20 cellular contexts compared by ENCODE assay signal in the genomic region with DNA sequence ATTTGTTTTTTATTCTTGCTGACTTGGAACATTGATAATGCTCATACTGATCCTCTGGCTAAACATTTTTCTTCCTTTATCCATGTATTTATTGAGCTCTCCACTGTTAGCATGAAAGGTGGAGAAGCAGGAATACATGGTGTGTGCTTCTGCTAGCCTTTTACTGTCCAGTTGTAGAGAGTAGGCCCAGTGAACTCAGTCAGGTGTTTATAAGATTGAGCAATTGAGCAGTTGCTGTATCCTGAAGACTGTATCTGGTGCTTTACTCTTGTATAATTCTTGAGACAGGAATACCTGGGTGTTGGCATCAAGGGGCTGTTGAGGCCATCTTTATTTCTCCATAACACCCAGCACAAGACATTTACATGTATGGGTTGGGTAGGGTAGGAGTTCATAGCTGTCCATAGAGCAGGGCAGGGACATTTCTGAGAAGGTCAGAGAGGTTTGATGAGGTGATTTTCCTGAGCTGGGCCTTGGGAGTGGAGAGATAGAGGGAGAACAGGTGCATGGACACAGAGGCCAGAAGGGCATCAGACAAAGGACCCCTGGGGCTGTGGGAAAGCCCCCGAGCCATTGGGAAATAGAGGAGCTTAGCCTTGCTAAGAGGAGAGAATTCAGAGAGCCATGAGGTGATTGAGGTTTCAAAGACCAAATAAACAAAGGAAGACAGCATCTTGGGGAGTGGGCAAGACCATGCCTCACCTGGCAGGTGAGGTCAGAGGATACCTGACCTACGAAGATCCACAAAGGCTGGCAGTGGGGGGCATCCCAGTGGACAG.
DNase-seq lines count a peak whose midpoint lies in the region; ATAC-seq and TF ChIP-seq lines count a peak whose summit lies in the region.
"Had no signal": no experiment of that assay in that cellular context is flagged by ENCODE, and none has a peak within 500 bp of the region (broad histone marks: within the 10 kb centered on the region; RNA-seq: fewer than 3 reads in every experiment).

No MANE protein-coding gene starts in this region.

- H3K27ac ChIP-seq in CD8-positive, alpha-beta memory T cell (ENCODE audit: low read depth, low read length), result peak overlapping the region; percentile 34
- H3K27ac ChIP-seq in VCaP, result peak overlapping the region; percentile 83
- H3K27ac ChIP-seq in aorta (ENCODE audit: low read depth in 1 of 2, low read length in 2 of 2), result no peak overlapping the region
- H3K27ac ChIP-seq in substantia nigra (ENCODE audit: low read depth, low read length, poor library complexity, severe bottlenecking), result no peak overlapping the region

- H3K4me3 Mint-ChIP-seq in CD8-positive, alpha-beta memory T cell, result no peak overlapping the region
- no peak overlapping the region for H3K4me3 Mint-ChIP-seq in progenitor cell of endocrine pancreas (ENCODE audit: low read depth)
- H3K4me3 Mint-ChIP-seq: activated CD8-positive, alpha-beta memory T cell treated with anti-CD3 and anti-CD28 coated beads, Interleukin-2, amount 10 ng/mL, durations not matched to agents 7 days and 5 days had no signal

- H3K36me3 Mint-ChIP-seq in CD8-positive, alpha-beta memory T cell, result no peaks in the 10 kb centered on the region
- H3K36me3 Mint-ChIP-seq in progenitor cell of endocrine pancreas (ENCODE audit: insufficient read depth), result peaks cover 2% of the 10 kb centered on the region
- H3K36me3 Mint-ChIP-seq: activated CD8-positive, alpha-beta memory T cell treated with anti-CD3 and anti-CD28 coated beads, Interleukin-2, amount 10 ng/mL, durations not matched to agents 7 days and 5 days had no signal

- no peaks in the 10 kb centered on the region for H3K36me3 ChIP-seq in CD8-positive, alpha-beta memory T cell (ENCODE audit: insufficient read depth, low read length)
- H3K36me3 ChIP-seq in iPS-15b (ENCODE audit: control insufficient read depth, insufficient read depth, low read length) (no peaks in the 10 kb centered on the region), aorta (ENCODE audit: control insufficient read depth in 1 of 2, insufficient read depth in 2 of 2, low read length in 1 of 2) (no peaks in the 10 kb centered on the region)
- H3K36me3 ChIP-seq: uterus had no signal

- ATAC-seq in HG03039 (IDR thresholded peaks at IDR 0.05; ENCODE audit: unreplicated experiment) (no peak), aorta (ENCODE audit: low FRiP score) (no peak)
- ATAC-seq: activated CD8-positive, alpha-beta memory T cell treated with anti-CD3 and anti-CD28 coated beads, Interleukin-2, amount 10 ng/mL, durations not matched to agents 7 days and 5 days; GM12878; naive thymus-derived CD8-positive, alpha-beta T cell had no signal

- no peaks in the 10 kb centered on the region for H3K9me3 Mint-ChIP-seq in CD8-positive, alpha-beta memory T cell
- H3K9me3 Mint-ChIP-seq in progenitor cell of endocrine pancreas (ENCODE audit: low read depth), result peaks cover 3% of the 10 kb centered on the region

- WGBS in aorta, 2 donors, result 97 to 98% methylated on average over 2 of the region's 2 CpGs

- no peak overlapping the region for H3K27ac Mint-ChIP-seq in CD8-positive, alpha-beta memory T cell
- H3K27ac Mint-ChIP-seq in progenitor cell of endocrine pancreas, result peak overlapping the region; percentile 98
- H3K27ac Mint-ChIP-seq: activated CD8-positive, alpha-beta memory T cell treated with anti-CD3 and anti-CD28 coated beads, Interleukin-2, amount 10 ng/mL, durations not matched to agents 7 days and 5 days had no signal

- POLR2A ChIA-PET in CD8-positive, alpha-beta memory T cell (lab: Charles Lee), result no interaction called here

- TF ChIP-seq CTCF in VCaP (conservative IDR thresholded peaks at IDR 0.05) (no peak), progenitor cell of endocrine pancreas (IDR thresholded peaks at IDR 0.05; ENCODE audit: unreplicated experiment) (no peak)

- intact Hi-C loops in aorta (cut with DNase I), result loop anchor here in 1 of 2 donors (5.0 kb wide), 1 partner anchor 58 kb away; no protein-coding TSS in a partner anchor

- DNase-seq in CD8-positive, alpha-beta memory T cell, result no peak
- DNase-seq in progenitor cell of endocrine pancreas (ENCODE audit: low spot score, unreplicated experiment) (no peak), HuH-7.5 (ENCODE audit: low spot score) (no peak), aorta (no peak), substantia nigra (lab: John Stamatoyannopoulos, UW) (no peak)
- DNase-seq: activated CD4-positive, alpha-beta T cell treated with anti-CD3 and anti-CD28 coated beads for 1 hour; activated CD8-positive, alpha-beta memory T cell treated with anti-CD3 and anti-CD28 coated beads, Interleukin-2, amount 10 ng/mL, durations not matched to agents 7 days and 5 days; cortex of kidney; GDM1; naive thymus-derived CD8-positive, alpha-beta T cell; NCI-H2081 treated with DMSO at 0.1 percent for 48 hours; PC-9; stimulated activated CD4-positive, alpha-beta T cell treated with anti-CD3 and anti-CD28 coated beads, Interleukin-15, amount 100 ng/mL, for 24 hours; stimulated activated naive CD4-positive, alpha-beta T cell; uterus had no signal

- H3K4me1 Mint-ChIP-seq in CD8-positive, alpha-beta memory T cell, result peaks cover 10 to 15% (median 12%) of the 10 kb centered on the region in 3 donors
- H3K4me1 Mint-ChIP-seq in progenitor cell of endocrine pancreas (ENCODE audit: low read depth), result peaks cover 69% of the 10 kb centered on the region

- CTCF ChIA-PET in CD8-positive, alpha-beta memory T cell (lab: Charles Lee), result no interaction called here

- no peaks in the 10 kb centered on the region for H3K4me1 ChIP-seq in CD8-positive, alpha-beta memory T cell (ENCODE audit: insufficient read depth, low read length)
- H3K4me1 ChIP-seq in iPS-15b (ENCODE audit: control insufficient read depth, insufficient read depth, low read length) (peaks cover 52% of the 10 kb centered on the region), aorta (ENCODE audit: control insufficient read depth in 1 of 2, insufficient read depth in 2 of 2, low read length in 2 of 2) (no peaks in the 10 kb centered on the region)
- H3K4me1 ChIP-seq: uterus had no signal

- no peaks in the 10 kb centered on the region for H3K9me3 ChIP-seq in CD8-positive, alpha-beta memory T cell (ENCODE audit: low read length)
- H3K9me3 ChIP-seq in iPS-15b (ENCODE audit: control insufficient read depth, insufficient read depth, low read length), result no peaks in the 10 kb centered on the region
- no peaks in the 10 kb centered on the region for H3K9me3 ChIP-seq in aorta (ENCODE audit: control insufficient read depth, low read length)
- H3K9me3 ChIP-seq: uterus had no signal

- peaks cover 45 to 83% of the 10 kb centered on the region in 2 donors for H3K27me3 Mint-ChIP-seq in CD8-positive, alpha-beta memory T cell
- no peaks in the 10 kb centered on the region for H3K27me3 Mint-ChIP-seq in progenitor cell of endocrine pancreas

- H3K4me3 ChIP-seq in CD8-positive, alpha-beta memory T cell (ENCODE audit: low read length), result no peak overlapping the region
- H3K4me3 ChIP-seq in iPS-15b (ENCODE audit: low read depth, low read length), result peak overlapping the region; percentile 23
- no peak overlapping the region for H3K4me3 ChIP-seq in aorta (ENCODE audit: low read length in 2 of 2)
- H3K4me3 ChIP-seq: GM12878, lung, PC-9, uterus had no signal

- peaks cover 9% of the 10 kb centered on the region for H3K27me3 ChIP-seq in CD8-positive, alpha-beta memory T cell (ENCODE audit: insufficient read depth, low read length, poor library complexity, severe bottlenecking)
- H3K27me3 ChIP-seq in iPS-15b (ENCODE audit: control insufficient read depth, insufficient read depth, low read length), result no peaks in the 10 kb centered on the region
- no peaks in the 10 kb centered on the region for H3K27me3 ChIP-seq in aorta (ENCODE audit: control insufficient read depth in 1 of 2, insufficient read depth in 2 of 2, low read length in 1 of 2)
- H3K27me3 ChIP-seq: uterus had no signal

- no peak overlapping the region for H3K9ac ChIP-seq in iPS-15b (ENCODE audit: low read depth, low read length)

Comparison
In these comparisons a context has a peak if more than half of its experiments do, and no peak if none do; other contexts are left out.
1. H3K27ac ChIP-seq: peak in CD8-positive, alpha-beta memory T cell (single experiment) and VCaP (single experiment); none in aorta (0 of 2) and substantia nigra (single experiment).